24 cellular contexts compared by ENCODE assay signal in the genomic region with DNA sequence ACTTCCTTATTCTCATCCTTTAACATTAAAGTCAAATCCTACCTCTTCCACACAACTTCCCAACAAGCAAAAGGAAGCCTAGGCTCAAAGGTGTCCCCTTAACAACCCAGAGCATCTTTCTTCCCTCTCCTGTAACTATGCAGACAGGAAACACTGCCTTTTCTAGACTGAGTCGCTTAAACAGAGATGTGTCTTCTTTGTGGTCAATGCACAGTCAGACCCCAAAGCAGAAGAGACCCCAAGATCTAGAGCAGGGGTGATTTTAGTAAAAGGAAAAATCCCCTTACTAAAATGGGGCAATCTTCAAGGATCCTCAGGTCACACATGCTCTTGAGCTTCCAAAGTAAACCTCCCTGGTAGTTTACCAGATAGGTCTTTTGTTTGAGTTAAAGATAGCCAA.
A peak's percentile ranks its signal among the peaks of the same experiment; 100 is the strongest.
DNase-seq lines count a peak whose midpoint lies in the region; ATAC-seq and TF ChIP-seq lines count a peak whose summit lies in the region.
"Had no signal": no experiment of that assay in that cellular context is flagged by ENCODE, and none has a peak within 500 bp of the region (broad histone marks: within the 10 kb centered on the region; RNA-seq: fewer than 3 reads in every experiment).

No MANE protein-coding gene starts in this region.

- no peak for TF ChIP-seq CTCF in endothelial cell (IDR thresholded peaks at IDR 0.05; ENCODE audit: unreplicated experiment)
- no peak for TF ChIP-seq CTCF in osteoblast (IDR thresholded peaks at IDR 0.05; ENCODE audit: extremely low read depth, low read depth, low read length)
- TF ChIP-seq CTCF in RWPE1 (conservative IDR thresholded peaks at IDR 0.05; ENCODE audit: low read depth), result no peak

- peaks cover 37% of the 10 kb centered on the region for H3K4me1 Mint-ChIP-seq in activated CD8-positive, alpha-beta memory T cell treated with anti-CD3 and anti-CD28 coated beads, Interleukin-2, amount 10 ng/mL, durations not matched to agents 7 days and 5 days
- peaks cover 20 to 50% (median 30%) of the 10 kb centered on the region in 3 donors for H3K4me1 Mint-ChIP-seq in T-cell
- H3K4me1 Mint-ChIP-seq in endothelial cell (ENCODE audit: unreplicated experiment), result peaks cover 65% of the 10 kb centered on the region

- no peaks in the 10 kb centered on the region for H3K9me3 Mint-ChIP-seq in activated CD8-positive, alpha-beta memory T cell treated with anti-CD3 and anti-CD28 coated beads, Interleukin-2, amount 10 ng/mL, durations not matched to agents 7 days and 5 days (ENCODE audit: low read depth)
- H3K9me3 Mint-ChIP-seq in T-cell (no peaks in the 10 kb centered on the region), endothelial cell (ENCODE audit: unreplicated experiment) (no peaks in the 10 kb centered on the region)

- ATAC-seq in activated CD8-positive, alpha-beta memory T cell treated with anti-CD3 and anti-CD28 coated beads, Interleukin-2, amount 10 ng/mL, durations not matched to agents 7 days and 5 days, result no peak
- no peak for ATAC-seq in T-cell (replicated peaks in 1 of 4)
- ATAC-seq: activated CD4-positive, alpha-beta T cell treated with anti-CD3 and anti-CD28 coated beads for 36 hours; body of pancreas; left ventricle myocardium superior; right cardiac atrium had no signal

- no peaks in the 10 kb centered on the region for H3K36me3 ChIP-seq in osteoblast (ENCODE audit: insufficient read depth, low read length)

- peaks cover 2% of the 10 kb centered on the region for H4K20me1 ChIP-seq in osteoblast (ENCODE audit: insufficient read depth, low read length)

- no peaks in the 10 kb centered on the region for H3K9me3 ChIP-seq in osteoblast (ENCODE audit: low read depth, low read length)
- H3K9me3 ChIP-seq: body of pancreas, spleen had no signal

- no peaks in the 10 kb centered on the region for H3K27me3 Mint-ChIP-seq in activated CD8-positive, alpha-beta memory T cell treated with anti-CD3 and anti-CD28 coated beads, Interleukin-2, amount 10 ng/mL, durations not matched to agents 7 days and 5 days
- no peaks in the 10 kb centered on the region for H3K27me3 Mint-ChIP-seq in T-cell
- peaks cover 25% of the 10 kb centered on the region for H3K27me3 Mint-ChIP-seq in endothelial cell (ENCODE audit: unreplicated experiment)
- H3K27me3 Mint-ChIP-seq: activated CD4-positive, alpha-beta T cell treated with anti-CD3 and anti-CD28 coated beads for 36 hours had no signal

- H3K27ac Mint-ChIP-seq in activated CD8-positive, alpha-beta memory T cell treated with anti-CD3 and anti-CD28 coated beads, Interleukin-2, amount 10 ng/mL, durations not matched to agents 7 days and 5 days, result peak overlapping the region; percentile 19
- H3K27ac Mint-ChIP-seq in T-cell (peak overlapping the region; percentile 25 to 44), endothelial cell (ENCODE audit: unreplicated experiment) (peak overlapping the region; percentile 12)
- H3K27ac Mint-ChIP-seq: activated CD4-positive, alpha-beta T cell treated with anti-CD3 and anti-CD28 coated beads for 36 hours had no signal

- DNase-seq in activated CD8-positive, alpha-beta memory T cell treated with anti-CD3 and anti-CD28 coated beads, Interleukin-2, amount 10 ng/mL, durations not matched to agents 7 days and 5 days, result no peak
- no peak for DNase-seq in activated CD8-positive, alpha-beta memory T cell treated with anti-CD3 and anti-CD28 coated beads, Interleukin-2, amount 50 U/mL, for 4 hours
- DNase-seq in T-cell (no peak), endothelial cell (ENCODE audit: low spot score) (no peak), osteoblast (ENCODE audit: insufficient read length, low spot score, missing footprints) (peak; percentile 22), RWPE1 (ENCODE audit: low spot score) (no peak), DMS53 (lab: John Stamatoyannopoulos, UW) (no peak)
- DNase-seq in stimulated activated CD8-positive, alpha-beta memory T cell treated with anti-CD3 and anti-CD28 coated beads, Interleukin-4, amount 100 ng/mL, for 48 hours, result no peak
- DNase-seq: 8988T; activated CD4-positive, alpha-beta T cell treated with anti-CD3 and anti-CD28 coated beads for 36 hours; activated CD8-positive, alpha-beta memory T cell treated with anti-CD3 and anti-CD28 coated beads for 24 hours; body of pancreas; GOT3; islet precursor cell; left ventricle myocardium superior; NCI-H146; NCI-H2107; NCI-H446; RPMI8226; spleen; substantia nigra; T-helper 2 cell had no signal

- CTCF ChIA-PET in activated CD8-positive, alpha-beta memory T cell treated with anti-CD3 and anti-CD28 coated beads, Interleukin-2, amount 10 ng/mL, durations not matched to agents 7 days and 5 days (lab: Charles Lee), result interaction anchor here (1.2 kb wide), 1 partner anchor 22 kb away, joined by 3 read pairs; no protein-coding TSS in a partner anchor
- CTCF ChIA-PET in T-cell (lab: Charles Lee) (no interaction called here), RWPE1 (lab: Yijun Ruan, JAX) (no interaction called here)

- H3K27ac ChIP-seq in osteoblast (ENCODE audit: low read depth, low read length), result no peak overlapping the region
- H3K27ac ChIP-seq in RWPE1, result no peak overlapping the region
- H3K27ac ChIP-seq: body of pancreas, parathyroid adenoma, spleen had no signal

- no peaks in the 10 kb centered on the region for H3K79me2 ChIP-seq in osteoblast (ENCODE audit: insufficient read depth, low read length)
- H3K79me2 ChIP-seq: parathyroid adenoma had no signal

- H2AFZ ChIP-seq in osteoblast (ENCODE audit: low read length), result no peak overlapping the region
- H2AFZ ChIP-seq: parathyroid adenoma had no signal

- no peaks in the 10 kb centered on the region for H3K27me3 ChIP-seq in osteoblast (ENCODE audit: insufficient read depth, low read length)
- H3K27me3 ChIP-seq: body of pancreas, spleen had no signal

- H3K4me3 ChIP-seq in osteoblast (ENCODE audit: insufficient read depth, low read length), result no peak overlapping the region
- H3K4me3 ChIP-seq: body of pancreas, spleen had no signal

- peaks cover 19% of the 10 kb centered on the region for H3K36me3 Mint-ChIP-seq in activated CD8-positive, alpha-beta memory T cell treated with anti-CD3 and anti-CD28 coated beads, Interleukin-2, amount 10 ng/mL, durations not matched to agents 7 days and 5 days
- peaks cover 14% of the 10 kb centered on the region for H3K36me3 Mint-ChIP-seq in T-cell
- H3K36me3 Mint-ChIP-seq in endothelial cell (ENCODE audit: low read depth, unreplicated experiment), result peaks cover 27% of the 10 kb centered on the region

- peaks cover 16% of the 10 kb centered on the region for H3K4me1 ChIP-seq in osteoblast (ENCODE audit: insufficient read depth, low read length)

- POLR2A ChIA-PET in T-cell (lab: Charles Lee) (no interaction called here), RWPE1 (lab: Yijun Ruan, JAX; ENCODE audit: low non-redundant PET) (no interaction called here)

- no peak overlapping the region for H3K4me2 ChIP-seq in osteoblast (ENCODE audit: insufficient read depth, low read length)

- H3K4me3 Mint-ChIP-seq in activated CD8-positive, alpha-beta memory T cell treated with anti-CD3 and anti-CD28 coated beads, Interleukin-2, amount 10 ng/mL, durations not matched to agents 7 days and 5 days, result no peak overlapping the region
- H3K4me3 Mint-ChIP-seq in T-cell (no peak overlapping the region), endothelial cell (ENCODE audit: unreplicated experiment) (no peak overlapping the region)
- H3K4me3 Mint-ChIP-seq: activated CD4-positive, alpha-beta T cell treated with anti-CD3 and anti-CD28 coated beads for 36 hours had no signal
